Comparison of ENCODE assay signal across 19 cellular contexts in genomic region chr11:113663567-113663966, GRCh38. TPM values are rescaled to one million over a fixed set of nuclear protein-coding genes. Genes with fewer than 3 reads are reported as not detected.
DNase-seq lines count a peak whose midpoint lies in the region; ATAC-seq, FAIRE-seq and TF ChIP-seq lines count a peak whose summit lies in the region.
"Had no signal": no experiment of that assay in that cellular context is flagged by ENCODE, and none has a peak within 500 bp of the region (broad histone marks: within the 10 kb centered on the region; RNA-seq: fewer than 3 reads in every experiment).

No MANE protein-coding gene starts in this region.

- peak overlapping the region in 1 of 2 experiments; percentile 81; a peak in 2 of 4 replicates for H3K9ac ChIP-seq in K562 (ENCODE audit: insufficient read depth in 1 of 2, low read depth in 2 of 2, low read length in 2 of 2)

- no peaks in the 10 kb centered on the region for H3K9me1 ChIP-seq in K562 (ENCODE audit: control insufficient read depth, insufficient read depth, low read length)

- no peak for TF ChIP-seq EP300 in K562 (IDR thresholded peaks at IDR 0.05; ENCODE audit: low read length)

- in situ Hi-C loops in K562 (cut with MboI), result no loop called here

- no peaks in the 10 kb centered on the region for H4K20me1 ChIP-seq in K562 (replicated peaks; ENCODE audit: control insufficient read depth, insufficient read depth, low read length)

- H3K27ac ChIP-seq in K562 (ENCODE audit: extremely low read depth, low read depth, low read length), result peak overlapping the region; percentile 97
- H3K27ac ChIP-seq: Peyer's patch had no signal

- intact Hi-C loops in K562 (cut with micrococcal nuclease), result no loop called here

- no peak for TF ChIP-seq POLR2A in K562 (conservative IDR thresholded peaks at IDR 0.05)

- H3K27ac Mint-ChIP-seq in nephron (peak overlapping the region in 2 of 3 experiments; percentile 16 to 62), WTC11 (no peak overlapping the region)
- H3K27ac Mint-ChIP-seq: H9; stimulated activated naive B cell treated with anti-CD40 and anti-IgM and Interleukin-4, amounts not matched to agents 10 μg/mL and 1 μg/mL and 100 μg/mL, for 72 hours had no signal

- peak; percentile 51 for DNase-seq in DMS53 (lab: John Stamatoyannopoulos, UW)
- DNase-seq in DMS53 treated with DMSO at 0.1 percent for 48 hours (lab: John Stamatoyannopoulos, UW; ENCODE audit: unreplicated experiment), result no peak
- DNase-seq in MG63, result peak; percentile 10
- DNase-seq in K562 (ENCODE audit: extremely low read depth in 1 of 4, low spot score in 3 of 4), result peak in 3 of 4 experiments; percentile 19 to 45 (median 35)
- no peak for DNase-seq in WTC11 (ENCODE audit: low spot score)
- no peak for DNase-seq in activated CD8-positive, alpha-beta memory T cell treated with anti-CD3 and anti-CD28 coated beads, Interleukin-2, amount 50 U/mL, for 48 hours
- DNase-seq in foreskin fibroblast, result no peak
- DNase-seq: 8988T; activated CD4-positive, CD25-positive, alpha-beta regulatory T cell; activated CD8-positive, alpha-beta memory T cell treated with anti-CD3 and anti-CD28 coated beads for 24 hours; activated effector memory CD4-positive, alpha-beta T cell treated with Interleukin-2 at 50 U/mL for 16 hours; dermis blood vessel endothelial cell; H9; NCI-H510A; Peyer's patch; stimulated activated naive B cell treated with anti-CD40 and anti-IgM and Interleukin-4, amounts not matched to agents 10 μg/mL and 1 μg/mL and 100 μg/mL, for 72 hours had no signal

- no peak for TF ChIP-seq CTCF in K562 (IDR thresholded peaks at IDR 0.05 in 2 of 3, conservative IDR thresholded peaks at IDR 0.05 in 1 of 3; ENCODE audit: insufficient read depth in 2 of 3, low read depth in 1 of 3, low read length in 3 of 3)
- no peak for TF ChIP-seq CTCF in nephron (IDR thresholded peaks at IDR 0.05; ENCODE audit: unreplicated experiment in 3 of 3)
- TF ChIP-seq CTCF in WTC11 (IDR thresholded peaks at IDR 0.05), result no peak
- no peak for TF ChIP-seq CTCF in foreskin fibroblast (IDR thresholded peaks at IDR 0.05; ENCODE audit: low read depth, low read length)

- peaks cover 12% of the 10 kb centered on the region for H3K9me3 ChIP-seq in MG63
- peaks cover 15% of the 10 kb centered on the region for H3K9me3 ChIP-seq in K562 (replicated peaks; ENCODE audit: control insufficient read depth, insufficient read depth, low read depth, low read length)

- H3K4me1 Mint-ChIP-seq in nephron (peaks cover 16% of the 10 kb centered on the region), WTC11 (peaks cover 5% of the 10 kb centered on the region)
- H3K4me1 Mint-ChIP-seq: stimulated activated naive B cell treated with anti-CD40 and anti-IgM and Interleukin-4, amounts not matched to agents 10 μg/mL and 1 μg/mL and 100 μg/mL, for 72 hours had no signal

- BruUV-seq in K562 (replicated peaks; lab: Mats Ljungman, UMichigan), result no TSS peak

- 0 out of 4 replicates have a peak, but pooled peaks of 1 of the 2 experiments have one; percentile 6 for TF ChIP-seq RAD21 in K562 (CRISPR knock-in tag; conservative IDR thresholded peaks at IDR 0.05 in 1 of 2, IDR thresholded peaks at IDR 0.05 in 1 of 2)

- ATAC-seq in K562 (peak; percentile 39), WTC11 (no peak)
- ATAC-seq: left lobe of liver; stimulated activated naive B cell treated with anti-CD40 and anti-IgM and Interleukin-4, amounts not matched to agents 10 μg/mL and 1 μg/mL and 100 μg/mL, for 72 hours had no signal

- H3K9me3 Mint-ChIP-seq in nephron (peaks cover 29% of the 10 kb centered on the region), WTC11 (peaks cover 30% of the 10 kb centered on the region)

- H3K27me3 ChIP-seq in MG63, result no peaks in the 10 kb centered on the region
- no peaks in the 10 kb centered on the region for H3K27me3 ChIP-seq in K562 (ENCODE audit: control insufficient read depth in 2 of 2, insufficient read depth in 2 of 2, low read length in 2 of 2)
- H3K27me3 ChIP-seq: Peyer's patch had no signal

- H3K4me3 ChIP-seq in MG63 (no peak overlapping the region), K562 (no peak overlapping the region), foreskin fibroblast (ENCODE audit: low read depth in 1 of 2, low read length in 2 of 2) (no peak overlapping the region)
- H3K4me3 ChIP-seq: Peyer's patch had no signal

- peaks cover 9% of the 10 kb centered on the region; the same call in 2 of the 3 replicates for H3K79me2 ChIP-seq in K562 (ENCODE audit: control insufficient read depth, insufficient read depth, low read length)

- no peak overlapping the region for H3K4me3 Mint-ChIP-seq in nephron
- no peak overlapping the region for H3K4me3 Mint-ChIP-seq in WTC11
- H3K4me3 Mint-ChIP-seq: H9; stimulated activated naive B cell treated with anti-CD40 and anti-IgM and Interleukin-4, amounts not matched to agents 10 μg/mL and 1 μg/mL and 100 μg/mL, for 72 hours had no signal

- H2AFZ ChIP-seq in K562 (ENCODE audit: low read depth, low read length), result peak overlapping the region; percentile 88

- CTCF ChIA-PET in K562 (lab: Yijun Ruan, JAX; ENCODE audit: low intra/inter-chr PET ratio) (no interaction called here), WTC11 (lab: Charles Lee) (no interaction called here)

- peaks cover 5% of the 10 kb centered on the region for H3K27me3 Mint-ChIP-seq in nephron (ENCODE audit: low read depth)
- H3K27me3 Mint-ChIP-seq in WTC11 (ENCODE audit: low read depth), result peaks cover 11% of the 10 kb centered on the region

- peaks cover 5% of the 10 kb centered on the region for H3K36me3 Mint-ChIP-seq in nephron (ENCODE audit: low read depth)
- peaks cover 17% of the 10 kb centered on the region for H3K36me3 Mint-ChIP-seq in WTC11
- H3K36me3 Mint-ChIP-seq: stimulated activated naive B cell treated with anti-CD40 and anti-IgM and Interleukin-4, amounts not matched to agents 10 μg/mL and 1 μg/mL and 100 μg/mL, for 72 hours had no signal

- H3K36me3 ChIP-seq in MG63 (no peaks in the 10 kb centered on the region), K562 (ENCODE audit: control insufficient read depth, insufficient read depth, low read length) (peaks cover 6% of the 10 kb centered on the region)
- H3K36me3 ChIP-seq: Peyer's patch had no signal

- 69% methylated on average over 2 of the region's 2 CpGs for whole genome bisulfite sequencing in K562 (ENCODE audit: insufficient coverage, low coverage, missing lambda C conversion rate)

- no peak for FAIRE-seq in K562 (lab: Jason Lieb, UNC)

- POLR2A ChIA-PET in K562 (lab: Yijun Ruan, JAX), result interaction anchor here (2.1 kb wide), 1 partner anchor 26 kb away, joined by 5 read pairs; no protein-coding TSS in a partner anchor
- POLR2A ChIA-PET in WTC11 (lab: Charles Lee), result no interaction called here

- H3K4me1 ChIP-seq in K562 (replicated peaks in 1 of 2; ENCODE audit: control insufficient read depth in 2 of 2, insufficient read depth in 2 of 2, low read length in 2 of 2), result peaks cover 9 to 37% of the 10 kb centered on the region in 2 experiments; a peak in 4 of 5 replicates
- H3K4me1 ChIP-seq: Peyer's patch had no signal

- H3K4me2 ChIP-seq in K562 (ENCODE audit: insufficient read depth, low read length), result peak overlapping the region; percentile 90

TF ChIP-seq in K562, 482 proteins besides CTCF, POLR2A, EP300 and RAD21 (continues in another document):
- TF ChIP-seq NFRKB (IDR thresholded peaks at IDR 0.05; ENCODE audit: low read depth) (peak; percentile 68; the same call in 1 of the 2 replicates), EWSR1 (IDR thresholded peaks at IDR 0.05; ENCODE audit: borderline replicate concordance, low read depth, partially characterized antibody) (no peak), HNRNPH1 (optimal IDR thresholded peaks at IDR 0.05; ENCODE audit: low read depth, low read length) (no peak), CBFA2T2 (conservative IDR thresholded peaks at IDR 0.05) (0 out of 2 replicates have a peak, but pooled peaks have one; percentile 15), BRD4 (IDR thresholded peaks at IDR 0.05) (no peak), POLR2B (IDR thresholded peaks at IDR 0.05; ENCODE audit: low read depth, partially characterized antibody) (no peak)

RNA-seq across cellular contexts. Expression of gene TMPRSS5, which starts 42.5 kb away (rescaled TPM):
- total RNA-seq in MG63 (2014; rRNA removed; shearing (Covaris generic); ENCODE audit: low replicate concordance), result not detected in 2 replicates
- 0.62 and 1.2 TPM in 2 replicates for total RNA-seq in K562 (2011; cell fraction: chromatin; rRNA removed; ENCODE audit: low replicate concordance)
- 0.83 and 1.2 TPM in 2 replicates for total RNA-seq in K562 (2011; cell fraction: nucleolus; rRNA removed)
- 0.61 and 0.81 TPM in 2 replicates for total RNA-seq in K562 (2011; cell fraction: nucleoplasm; rRNA removed)
- total RNA-seq in K562 (2014; rRNA removed) (0.57 TPM in 1 of 2 replicates, not detected in the other), K562 (2014; rRNA removed; fragmentation: Illumina TruSeq; extraction: Trizol) (0.18 TPM in 1 of 2 replicates, not detected in the other), K562 (2015; rRNA removed; fragmentation: Illumina TruSeq; extraction: Trizol) (0.15 and 0.18 TPM in 2 replicates), K562 (2021) (0.34 and 0.49 TPM in 2 replicates), WTC11 (2021) (0.85 to 1.7 TPM (median 1.1 TPM) in 3 replicates)
- polyA plus RNA-seq in K562 (2011; rRNA removed) (0.17 and 0.24 TPM in 2 replicates), K562 (2014; fragmentation: Illumina TruSeq; extraction: Trizol) (0.07 and 0.08 TPM in 2 replicates), K562 (2014; fragmentation: Nextera tagmentation; extraction: Ambion mirVana) (under 1 TPM; 0.08 to 0.10 TPM), K562 (2014; rRNA removed) (0.27 and 0.61 TPM in 2 replicates)
- 0.22 and 0.24 TPM in 2 replicates for polyA plus RNA-seq in K562 (2011; cell fraction: cytosol; rRNA removed)
- polyA plus RNA-seq in K562 (2011; cell fraction: nucleus; rRNA removed), result 1.8 and 2.2 TPM in 2 replicates
- polyA plus RNA-seq in K562 (2012), result 0.22 and 0.26 TPM in 2 replicates
- 0.30 TPM in 1 of 2 replicates, not detected in the other for polyA minus RNA-seq in K562 (2011; rRNA and poly(A)+ RNA removed)
- polyA minus RNA-seq in K562 (2011; cell fraction: cytosol; rRNA and poly(A)+ RNA removed), result not detected in 2 replicates
- polyA minus RNA-seq in K562 (2011; cell fraction: nucleus; rRNA and poly(A)+ RNA removed), result 0.54 and 0.56 TPM in 2 replicates
- total RNA-seq: G401 had no signal

Comparison
In these comparisons a context has a peak if more than half of its experiments do, and no peak if none do; other contexts are left out.
1. DNase-seq: peak in DMS53 (single experiment), MG63 (single experiment) and K562 (3 of 4); none in DMS53 treated with DMSO at 0.1 percent for 48 hours (single experiment), WTC11 (single experiment), activated CD8-positive, alpha-beta memory T cell treated with anti-CD3 and anti-CD28 coated beads, Interleukin-2, amount 50 U/mL, for 48 hours (single experiment) and foreskin fibroblast (0 of 2).